Comparison of ENCODE assay signal across 1 cellular context in genomic region chr9:98263482-98264357, GRCh38.
A peak's percentile ranks its signal among the peaks of the same experiment; 100 is the strongest.
TF ChIP-seq lines count a peak whose summit lies in the region.

No MANE protein-coding gene starts in this region.

TF ChIP-seq in K562, 482 proteins besides CTCF, POLR2A, EP300 and RAD21 (continued from another document and continues in another):
- TF ChIP-seq ZBTB40 (IDR thresholded peaks at IDR 0.05) (0 out of 2 replicates have a peak, but pooled peaks have one; percentile 60), ZBTB40 (CRISPR knock-in tag; IDR thresholded peaks at IDR 0.05) (no peak), SOX6 (IDR thresholded peaks at IDR 0.05) (peak; percentile 55), XRCC3 (IDR thresholded peaks at IDR 0.05) (no peak), RCOR1 (IDR thresholded peaks at IDR 0.05; ENCODE audit: borderline replicate concordance in 1 of 2, low read depth in 2 of 2, low read length in 2 of 2) (peak in 1 of 2 experiments; percentile 15; a peak in 1 of 4 replicates), SREBF1 (IDR thresholded peaks at IDR 0.05; ENCODE audit: borderline replicate concordance, low read depth, low read length) (no peak), HNRNPLL (IDR thresholded peaks at IDR 0.05; ENCODE audit: low read depth, low read length, poor library complexity, severe bottlenecking) (no peak), ARID3A (IDR thresholded peaks at IDR 0.05; ENCODE audit: borderline replicate concordance, low read depth, low read length) (no peak), USF1 (CRISPR knock-in tag; IDR thresholded peaks at IDR 0.05) (no peak), MXD1 (CRISPR knock-in tag; IDR thresholded peaks at IDR 0.05; ENCODE audit: borderline replicate concordance, poor library complexity, severe bottlenecking) (no peak), CHD1 (IDR thresholded peaks at IDR 0.05; ENCODE audit: low read length) (no peak), CBX1 (IDR thresholded peaks at IDR 0.05; ENCODE audit: low read depth) (no peak), RFX5 (IDR thresholded peaks at IDR 0.05; ENCODE audit: low read depth, low read length) (no peak), HSF4 (CRISPR knock-in tag; IDR thresholded peaks at IDR 0.05; ENCODE audit: borderline replicate concordance) (no peak), PPARD (CRISPR knock-in tag; IDR thresholded peaks at IDR 0.05) (no peak), RERE (CRISPR knock-in tag; IDR thresholded peaks at IDR 0.05; ENCODE audit: borderline replicate concordance) (no peak), ZNF408 (CRISPR knock-in tag; IDR thresholded peaks at IDR 0.05; ENCODE audit: low read depth) (no peak), SMAD4 (CRISPR knock-in tag; conservative IDR thresholded peaks at IDR 0.05) (no peak), NR0B1 (IDR thresholded peaks at IDR 0.05; ENCODE audit: partially characterized antibody) (no peak), KAT2B (IDR thresholded peaks at IDR 0.05; ENCODE audit: low read depth, low read length) (no peak), ZNF212 (CRISPR knock-in tag; IDR thresholded peaks at IDR 0.05) (no peak), ZEB2 (IDR thresholded peaks at IDR 0.05) (no peak), LCOR (CRISPR knock-in tag; IDR thresholded peaks at IDR 0.05) (no peak), ZKSCAN8 (CRISPR knock-in tag; IDR thresholded peaks at IDR 0.05) (no peak), THRAP3 (IDR thresholded peaks at IDR 0.05; ENCODE audit: borderline replicate concordance) (no peak), LEF1 (IDR thresholded peaks at IDR 0.05) (no peak), NCOA6 (IDR thresholded peaks at IDR 0.05) (no peak), ZMIZ1 (IDR thresholded peaks at IDR 0.05; ENCODE audit: low read depth in 2 of 2, low read length in 2 of 2) (no peak), HMGXB4 (CRISPR knock-in tag; IDR thresholded peaks at IDR 0.05) (no peak), ZNF766 (CRISPR knock-in tag; conservative IDR thresholded peaks at IDR 0.05) (no peak)
